Comparison of ENCODE assay signal across 10 cellular contexts in the genomic region with DNA sequence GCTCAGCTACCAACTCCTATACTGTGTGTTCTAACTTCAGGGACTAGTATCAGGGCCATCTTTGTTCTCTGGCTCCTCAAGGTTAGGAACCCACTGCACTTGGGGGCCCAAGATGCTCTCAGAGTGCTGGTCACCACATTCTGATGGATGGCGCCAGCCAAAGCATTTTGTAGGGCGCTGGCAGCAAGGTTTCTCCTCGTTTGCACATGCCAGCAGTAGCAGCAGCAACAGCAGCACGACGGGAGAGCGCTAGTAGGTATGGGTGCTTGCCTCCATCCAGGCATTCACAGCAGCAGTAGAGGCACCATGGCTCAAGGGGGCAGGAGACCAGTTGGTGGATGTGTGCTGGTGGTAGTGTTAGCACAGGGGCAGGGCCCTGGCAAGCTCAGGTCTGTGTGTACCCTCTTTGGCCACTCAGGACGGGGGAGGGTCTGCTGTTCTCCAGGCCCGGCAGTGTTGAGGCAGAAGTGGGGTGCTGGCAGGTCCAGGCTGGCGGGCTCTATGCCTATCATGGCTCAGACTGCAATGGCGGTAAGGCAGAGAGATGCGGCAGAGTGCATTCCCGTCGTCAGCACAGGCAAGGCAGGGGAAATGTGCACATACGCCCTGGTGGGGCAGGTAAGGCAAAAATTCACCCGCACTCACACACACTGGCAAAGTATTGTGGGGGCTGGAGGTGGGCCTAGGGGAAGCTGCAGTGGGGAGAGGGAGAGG. TPM values are rescaled to one million over a fixed set of nuclear protein-coding genes. Genes with fewer than 3 reads are reported as not detected.
"Had no signal": no experiment of that assay in that cellular context is flagged by ENCODE, and none has a peak within 500 bp of the region (broad histone marks: within the 10 kb centered on the region; RNA-seq: fewer than 3 reads in every experiment).

No MANE protein-coding gene starts in this region.

- H3K4me1 Mint-ChIP-seq: GM23338 had no signal

- H2AFZ ChIP-seq: GM23248, GM23338 had no signal

- H3K4me1 ChIP-seq: HAP-1 had no signal

- H3K9me3 ChIP-seq: HAP-1 had no signal

- H3K4me2 ChIP-seq: GM23338 had no signal

- H3K9ac ChIP-seq: GM23248 had no signal

- DNase-seq: GM23248, GOT3, H7, HCEC 1CT, HFFc6 had no signal

- H3K4me3 Mint-ChIP-seq: GM23338, HFFc6 had no signal

- ATAC-seq: GM23338, HCT116 had no signal

- H3K4me3 ChIP-seq: GM23248, GM23338, HAP-1 had no signal

- H3K36me3 ChIP-seq: HAP-1 had no signal

- H3K27ac ChIP-seq: GM23248 had no signal

- H3K27ac Mint-ChIP-seq: GM23338, HFFc6 had no signal

RNA-seq across cellular contexts. Expression of gene SERPINA7, which starts 56.6 kb away (rescaled TPM):
- total RNA-seq: GM23248, GM23338, H1, H4, H7, HFFc6 had no signal
